23 cellular contexts compared by ENCODE assay signal in the genomic region with DNA sequence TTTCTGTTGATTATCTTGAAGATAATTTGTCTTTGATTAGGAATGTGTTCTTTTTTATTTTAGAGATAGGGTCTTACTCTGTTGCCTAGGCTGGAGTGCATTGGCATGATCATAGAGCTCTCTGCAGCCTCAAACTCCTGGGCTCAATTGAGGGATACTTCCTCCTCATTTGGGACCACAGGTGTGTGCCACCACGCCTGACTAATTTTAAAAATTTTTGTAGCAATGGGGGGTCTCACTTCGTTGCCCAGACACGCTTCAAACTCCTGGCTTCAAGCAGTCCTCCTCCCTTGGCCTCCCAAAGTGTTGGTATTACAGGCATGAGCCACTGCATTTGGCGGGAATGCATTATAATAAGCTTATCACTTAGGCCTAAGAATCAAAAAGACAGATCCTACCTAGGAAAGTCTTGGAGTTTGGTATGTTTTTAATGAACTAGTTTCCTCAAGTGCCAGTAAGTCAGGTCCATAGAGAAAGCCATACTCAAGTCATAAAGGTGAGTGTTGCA. TPM values are rescaled to one million over a fixed set of nuclear protein-coding genes. Genes with fewer than 3 reads are reported as not detected.
DNase-seq lines count a peak whose midpoint lies in the region; ATAC-seq, FAIRE-seq and TF ChIP-seq lines count a peak whose summit lies in the region.
"Had no signal": no experiment of that assay in that cellular context is flagged by ENCODE, and none has a peak within 500 bp of the region (broad histone marks: within the 10 kb centered on the region; RNA-seq: fewer than 3 reads in every experiment).

No MANE protein-coding gene starts in this region.

- CTCF ChIA-PET in T-cell (lab: Charles Lee), result no interaction called here

- WGBS in endodermal cell (ENCODE audit: insufficient coverage in 1 of 2, insufficient read length in 1 of 2), 2 experiments, result 94 to 100% methylated on average over 1 to 4 of the region's 4 CpGs
- 95 to 98% methylated on average over 4 of the region's 4 CpGs for WGBS in GM23248 (ENCODE audit: low coverage in 1 of 2, low lambda C conversion rate in 2 of 2, missing lambda C conversion rate in 2 of 2), 2 experiments

- H3K4me3 ChIP-seq in astrocyte (ENCODE audit: insufficient read depth, low read depth, low read length), result no peak overlapping the region
- no peak overlapping the region for H3K4me3 ChIP-seq in endodermal cell (ENCODE audit: low read length)
- H3K4me3 ChIP-seq in GM23248, result no peak overlapping the region
- no peak overlapping the region for H3K4me3 ChIP-seq in breast epithelium

- DNase-seq in astrocyte (ENCODE audit: low read depth) (no peak), endodermal cell (no peak), T-cell (no peak), GM23248 (no peak), NCI-H2171 treated with DMSO at 0.1 percent for 48 hours (lab: John Stamatoyannopoulos, UW) (no peak), breast epithelium (ENCODE audit: low spot score in 2 of 2) (no peak)
- DNase-seq: BE2C; C1 segment of cervical spinal cord; CD4-positive, CD25-positive, alpha-beta regulatory T cell; CD8-positive, alpha-beta memory T cell; COR-L47; DMS 273 treated with DMSO at 0.1 percent for 48 hours; DMS53; DND-41; HCEC 1CT; HFFc6 had no signal

- no peak overlapping the region for H2AFZ ChIP-seq in astrocyte (ENCODE audit: low read depth, low read length)
- H2AFZ ChIP-seq in GM23248, result no peak overlapping the region

- H3K4me3 Mint-ChIP-seq in IgD-negative memory B cell, result peak overlapping the region in 2 of 4 donors; percentile 25 to 39
- H3K4me3 Mint-ChIP-seq in astrocyte (ENCODE audit: unreplicated experiment), result no peak overlapping the region
- no peak overlapping the region for H3K4me3 Mint-ChIP-seq in endodermal cell
- no peak overlapping the region for H3K4me3 Mint-ChIP-seq in T-cell
- H3K4me3 Mint-ChIP-seq: CD4-positive, CD25-positive, alpha-beta regulatory T cell; CD8-positive, alpha-beta memory T cell; HFFc6 had no signal

- H3K27ac ChIP-seq in astrocyte (ENCODE audit: low read depth, low read length) (no peak overlapping the region), endodermal cell (ENCODE audit: low read depth, low read length) (no peak overlapping the region), GM23248 (no peak overlapping the region), breast epithelium (no peak overlapping the region)
- H3K27ac ChIP-seq: KMS-11 had no signal

- H3K9me3 Mint-ChIP-seq in IgD-negative memory B cell (peaks cover 0 to 4% (median 2%) of the 10 kb centered on the region in 3 donors), astrocyte (ENCODE audit: unreplicated experiment) (peaks cover 2% of the 10 kb centered on the region), endodermal cell (peaks cover 11% of the 10 kb centered on the region), T-cell (peaks cover 0 to 5% (median 0%) of the 10 kb centered on the region in 3 donors)

- no peak for TF ChIP-seq CTCF in astrocyte (IDR thresholded peaks at IDR 0.05; ENCODE audit: insufficient read depth, low read depth, low read length)
- TF ChIP-seq CTCF in endodermal cell (conservative IDR thresholded peaks at IDR 0.05), result no peak
- TF ChIP-seq CTCF in breast epithelium (IDR thresholded peaks at IDR 0.05), result no peak

- POLR2A ChIA-PET in T-cell (lab: Charles Lee), result interaction anchor here in 1 of 2 donors (0.6 kb wide), 1 partner anchor 11 kb away, joined by 7 read pairs; no protein-coding TSS in a partner anchor

- H3K4me1 Mint-ChIP-seq in IgD-negative memory B cell (peaks cover 45 to 69% (median 58%) of the 10 kb centered on the region in 3 donors), astrocyte (ENCODE audit: low read depth, unreplicated experiment) (peaks cover 5% of the 10 kb centered on the region), endodermal cell (peaks cover 12% of the 10 kb centered on the region), T-cell (peaks cover 22 to 32% (median 23%) of the 10 kb centered on the region in 3 donors)

- H3K79me2 ChIP-seq in astrocyte (ENCODE audit: insufficient read depth, low read length) (peaks cover 80% of the 10 kb centered on the region), GM23248 (ENCODE audit: insufficient read depth) (peaks cover 90% of the 10 kb centered on the region)

- peak overlapping the region in 2 of 3 donors; percentile 39 to 40 for H3K27ac Mint-ChIP-seq in IgD-negative memory B cell
- peak overlapping the region; percentile 31 for H3K27ac Mint-ChIP-seq in astrocyte (ENCODE audit: unreplicated experiment)
- H3K27ac Mint-ChIP-seq in endodermal cell, result peak overlapping the region; percentile 53
- no peak overlapping the region for H3K27ac Mint-ChIP-seq in T-cell
- H3K27ac Mint-ChIP-seq: CD8-positive, alpha-beta memory T cell; HFFc6 had no signal

- no peak for ATAC-seq in T-cell (replicated peaks in 1 of 4)
- ATAC-seq: HepG2 had no signal

- H3K4me2 ChIP-seq in astrocyte (ENCODE audit: low read length) (no peak overlapping the region), GM23248 (ENCODE audit: unreplicated experiment) (no peak overlapping the region)
- H3K4me2 ChIP-seq: KMS-11 had no signal

- no peaks in the 10 kb centered on the region for H3F3A ChIP-seq in GM23248 (ENCODE audit: insufficient read depth)

- no peaks in the 10 kb centered on the region for H3K27me3 ChIP-seq in astrocyte (ENCODE audit: insufficient read depth, low read length)
- no peaks in the 10 kb centered on the region for H3K27me3 ChIP-seq in endodermal cell (ENCODE audit: control insufficient read depth, insufficient read depth, low read length, poor library complexity, severe bottlenecking)
- H3K27me3 ChIP-seq in GM23248 (replicated peaks; ENCODE audit: insufficient read depth), result no peaks in the 10 kb centered on the region
- H3K27me3 ChIP-seq in breast epithelium, result no peaks in the 10 kb centered on the region
- H3K27me3 ChIP-seq: BE2C had no signal

- in situ Hi-C loops in GM23248 (cut with MboI), result no loop called here

- intact Hi-C loops in breast epithelium (cut with DNase I; ENCODE audit: low total_unique reads), result no loop called here

- H3K36me3 ChIP-seq in astrocyte (ENCODE audit: insufficient read depth, low read length), result no peaks in the 10 kb centered on the region
- peaks cover 7% of the 10 kb centered on the region for H3K36me3 ChIP-seq in endodermal cell (ENCODE audit: control insufficient read depth, insufficient read depth, low read length)
- no peaks in the 10 kb centered on the region for H3K36me3 ChIP-seq in GM23248 (ENCODE audit: low read depth)
- no peaks in the 10 kb centered on the region for H3K36me3 ChIP-seq in breast epithelium
- H3K36me3 ChIP-seq: BE2C had no signal

- H3K9me2 ChIP-seq in GM23248 (ENCODE audit: insufficient read depth), result no peaks in the 10 kb centered on the region

- H3K27me3 Mint-ChIP-seq in IgD-negative memory B cell (no peaks in the 10 kb centered on the region), astrocyte (ENCODE audit: low read depth, unreplicated experiment) (no peaks in the 10 kb centered on the region), endodermal cell (ENCODE audit: insufficient read depth) (no peaks in the 10 kb centered on the region), T-cell (no peaks in the 10 kb centered on the region)
- H3K27me3 Mint-ChIP-seq: CD4-positive, CD25-positive, alpha-beta regulatory T cell; CD8-positive, alpha-beta memory T cell had no signal

- H3K4me1 ChIP-seq in astrocyte (ENCODE audit: insufficient read depth, low read length) (no peaks in the 10 kb centered on the region), endodermal cell (ENCODE audit: control insufficient read depth, insufficient read depth, low read length) (no peaks in the 10 kb centered on the region), GM23248 (ENCODE audit: insufficient read depth) (no peaks in the 10 kb centered on the region), breast epithelium (no peaks in the 10 kb centered on the region)
- H3K4me1 ChIP-seq: BE2C had no signal

- FAIRE-seq in astrocyte (lab: Jason Lieb, UNC), result no peak
- FAIRE-seq: G401.6, GM12892, GM18507, H54, HepG2 had no signal

- no peak for TF ChIP-seq POLR2A in breast epithelium (IDR thresholded peaks at IDR 0.05)

- H3K9ac ChIP-seq in astrocyte (ENCODE audit: low read length) (no peak overlapping the region), endodermal cell (ENCODE audit: extremely low read depth, low read length, poor library complexity, severe bottlenecking) (no peak overlapping the region), GM23248 (no peak overlapping the region)
- H3K9ac ChIP-seq: KMS-11 had no signal

- H3K9me3 ChIP-seq in astrocyte (ENCODE audit: insufficient read depth, low read depth, low read length) (no peaks in the 10 kb centered on the region), endodermal cell (ENCODE audit: control insufficient read depth, low read length) (peaks cover 13% of the 10 kb centered on the region), GM23248 (ENCODE audit: low read depth) (no peaks in the 10 kb centered on the region), breast epithelium (no peaks in the 10 kb centered on the region)
- H3K9me3 ChIP-seq: BE2C had no signal

- H3K36me3 Mint-ChIP-seq in IgD-negative memory B cell (peaks cover 8% of the 10 kb centered on the region), astrocyte (ENCODE audit: low read depth, unreplicated experiment) (peaks cover 11% of the 10 kb centered on the region), endodermal cell (ENCODE audit: low read depth) (peaks cover 19% of the 10 kb centered on the region), T-cell (peaks cover 11% of the 10 kb centered on the region)

- H4K20me1 ChIP-seq in astrocyte (ENCODE audit: insufficient read depth, low read length), result peaks cover 23% of the 10 kb centered on the region
- no peaks in the 10 kb centered on the region for H4K20me1 ChIP-seq in GM23248 (ENCODE audit: insufficient read depth)

RNA-seq across cellular contexts. Expression of a gene that starts 21.7 kb away (rescaled TPM):
- polyA plus RNA-seq in IgD-negative memory B cell (24.1 TPM), GM23248 (2016; fragmentation: Nextera tagmentation; extraction: Ambion mirVana) (9.3 and 11.0 TPM in 2 replicates)
- total RNA-seq in astrocyte (29.8 and 33.3 TPM in 2 replicates), endodermal cell (10 to 100 TPM; 39.4 to 49.1 TPM), T-cell (10 to 100 TPM in 4 of 5 donors, 1 to 10 TPM in 1; 6.7 to 13.4 (median 12.1) TPM), breast epithelium (100 to 1,000 TPM in 1 of 3 donors, 10 to 100 TPM in 2; 42.3 to 134 (median 42.4) TPM)
- polyA plus RNA-seq in endodermal cell (2013, experiment 1 of 2), result 22.3 TPM
- 19.3 TPM for polyA plus RNA-seq in endodermal cell (2013, experiment 2 of 2)
- total RNA-seq in GM23248 (2014; rRNA removed; shearing (Covaris generic)), result 37.9 and 53.0 TPM in 2 replicates

Comparison
In these comparisons a context has a peak if more than half of its experiments do, and no peak if none do; other contexts are left out.
1. H3K27ac Mint-ChIP-seq: peak in IgD-negative memory B cell (2 of 3), astrocyte (single experiment) and endodermal cell (single experiment); none in T-cell (0 of 2).